Comparison of ENCODE assay signal across 26 cellular contexts in the genomic region with DNA sequence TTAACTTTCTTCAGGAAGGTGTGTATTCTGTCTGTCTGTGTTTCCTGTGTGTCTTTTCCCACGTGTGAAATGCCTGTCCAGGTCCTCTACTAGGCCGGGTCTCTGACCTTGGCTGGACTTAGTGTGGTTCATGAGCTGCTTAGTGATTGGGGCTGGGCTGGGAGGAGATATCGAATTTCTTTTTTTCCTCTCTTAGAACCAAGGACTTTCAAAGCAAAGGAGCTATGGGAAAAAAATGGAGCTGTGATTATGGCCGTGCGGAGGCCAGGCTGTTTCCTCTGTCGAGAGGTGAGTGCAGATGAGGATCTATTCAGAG. TPM values are rescaled to one million over a fixed set of nuclear protein-coding genes. Genes with fewer than 3 reads are reported as not detected.
A peak's percentile ranks its signal among the peaks of the same experiment; 100 is the strongest.
DNase-seq lines count a peak whose midpoint lies in the region; ATAC-seq and TF ChIP-seq lines count a peak whose summit lies in the region.
"Had no signal": no experiment of that assay in that cellular context is flagged by ENCODE, and none has a peak within 500 bp of the region (broad histone marks: within the 10 kb centered on the region; RNA-seq: fewer than 3 reads in every experiment).

No MANE protein-coding gene starts in this region.

- no peaks in the 10 kb centered on the region for H3K27me3 ChIP-seq in gastrocnemius medialis
- H3K27me3 ChIP-seq: breast epithelium, uterus had no signal

- no TSS peak for BruUV-seq in OCI-LY7 (replicated peaks; lab: Mats Ljungman, UMichigan)

- ATAC-seq in GM18867 (IDR thresholded peaks at IDR 0.05; ENCODE audit: unreplicated experiment) (peak; percentile 5), HG02852 (IDR thresholded peaks at IDR 0.05; ENCODE audit: unreplicated experiment) (peak; percentile 8), sciatic nerve (peak; percentile 32), gastrocnemius medialis (no peak)
- ATAC-seq: stimulated activated naive CD8-positive, alpha-beta T cell treated with anti-CD3 and anti-CD28 coated beads, Interleukin-15, Interleukin-2, amounts not matched to agents 100 U/mL and 50 U/mL, for 24 hours; T-helper 17 cell had no signal

- TF ChIP-seq POLR2A in gastrocnemius medialis (IDR thresholded peaks at IDR 0.05): no peak

- H3K4me3 ChIP-seq in OCI-LY7 (ENCODE audit: low read depth, low read length, poor library complexity, severe bottlenecking): no peak overlapping the region
- H3K4me3 ChIP-seq in gastrocnemius medialis: no peak overlapping the region
- H3K4me3 ChIP-seq: breast epithelium, GM23248, thoracic aorta, uterus had no signal

- DNase-seq in OCI-LY7 (ENCODE audit: low spot score) (no peak), sciatic nerve (ENCODE audit: low spot score) (no peak), gastrocnemius medialis (no peak), midbrain (lab: John Stamatoyannopoulos, UW) (no peak), iPS-NIHi7 (ENCODE audit: extremely low spot score) (no peak), NOMO-1 (lab: John Stamatoyannopoulos, UW; ENCODE audit: unreplicated experiment in 2 of 2) (no peak)
- DNase-seq: activated CD4-positive, alpha-beta memory T cell treated with anti-CD3 and anti-CD28 coated beads for 36 hours; activated CD4-positive, CD25-positive, alpha-beta regulatory T cell treated with anti-CD3 and anti-CD28 coated beads, Interleukin-2, amount 50 U/mL, for 72 hours; activated CD8-positive, alpha-beta memory T cell treated with anti-CD3 and anti-CD28 coated beads, Interleukin-2, amount 50 U/mL, for 48 hours; effector CD4-positive, alpha-beta T cell; erythroblast; GM23248; head of caudate nucleus; KBM-7; MM.1S; NCI-H1417 treated with DMSO at 0.1 percent for 48 hours; NCI-H774; SK-N-SH; stimulated activated naive CD8-positive, alpha-beta T cell treated with anti-CD3 and anti-CD28 coated beads, Interleukin-15, Interleukin-2, amounts not matched to agents 100 U/mL and 50 U/mL, for 24 hours; T-helper 17 cell; uterus had no signal

- no peaks in the 10 kb centered on the region for H4K20me1 ChIP-seq in OCI-LY7 (ENCODE audit: insufficient read depth, low read length)

- peak overlapping the region; percentile 84; the same call in 1 of the 2 replicates for H2AFZ ChIP-seq in OCI-LY7 (ENCODE audit: low read length)
- H2AFZ ChIP-seq: GM23248 had no signal

- H3K4me1 ChIP-seq in OCI-LY7 (ENCODE audit: insufficient read depth, low read length, poor library complexity, severe bottlenecking): peaks cover 12% of the 10 kb centered on the region
- H3K4me1 ChIP-seq in gastrocnemius medialis: peaks cover 0 to 7% of the 10 kb centered on the region in 2 donors
- H3K4me1 ChIP-seq: breast epithelium, uterus had no signal

- H3K9me3 ChIP-seq in OCI-LY7 (ENCODE audit: low read length): no peaks in the 10 kb centered on the region
- H3K9me3 ChIP-seq in gastrocnemius medialis: no peaks in the 10 kb centered on the region
- H3K9me3 ChIP-seq: breast epithelium, SK-N-SH, thoracic aorta, uterus had no signal

- H3K36me3 ChIP-seq in OCI-LY7 (ENCODE audit: insufficient read depth, low read length): no peaks in the 10 kb centered on the region
- peaks cover 0 to 20% of the 10 kb centered on the region in 2 donors for H3K36me3 ChIP-seq in gastrocnemius medialis
- H3K36me3 ChIP-seq: breast epithelium, uterus had no signal

- POLR2A ChIA-PET in OCI-LY7 (lab: Charles Lee): interaction anchor here (1.2 to 1.4 kb wide), 2 partner anchors 10 to 16 kb away, joined by 3 to 4 read pairs; no protein-coding TSS in a partner anchor

- H3K9me2 ChIP-seq in OCI-LY7 (ENCODE audit: insufficient read depth, low read length): no peaks in the 10 kb centered on the region
- H3K9me2 ChIP-seq: SK-N-SH had no signal

- CTCF ChIA-PET in OCI-LY7 (lab: Charles Lee; ENCODE audit: unreplicated experiment): interaction anchor here (0.9 kb wide), 1 partner anchor 21 kb away, joined by 3 read pairs; no protein-coding TSS in a partner anchor

- no peaks in the 10 kb centered on the region for H3K79me2 ChIP-seq in OCI-LY7 (ENCODE audit: insufficient read depth, low read depth, low read length)

- no peak overlapping the region for H3K27ac ChIP-seq in OCI-LY7 (ENCODE audit: low read depth, low read length, poor library complexity, severe bottlenecking)
- H3K27ac ChIP-seq in gastrocnemius medialis: no peak overlapping the region
- H3K27ac ChIP-seq: breast epithelium, C4-2B, GM23248, thoracic aorta, uterus had no signal

- peak overlapping the region; percentile 60 for H3K4me2 ChIP-seq in OCI-LY7 (ENCODE audit: low read length)
- H3K4me2 ChIP-seq: SK-N-SH had no signal

- no peak for TF ChIP-seq CTCF in OCI-LY7 (conservative IDR thresholded peaks at IDR 0.05; ENCODE audit: low read length)
- TF ChIP-seq CTCF in gastrocnemius medialis (IDR thresholded peaks at IDR 0.05 in 4 of 5, conservative IDR thresholded peaks at IDR 0.05 in 1 of 5): no peak

- intact Hi-C loops in OCI-LY7 (cut with micrococcal nuclease; ENCODE audit: unreplicated experiment) (no loop called here), sciatic nerve (cut with DNase I) (no loop called here), gastrocnemius medialis (cut with DNase I; ENCODE audit: low total_unique reads) (no loop called here)

- in situ Hi-C loops in gastrocnemius medialis (cut with MboI; ENCODE audit: low sequenced_read_pairs in 4 of 4): no loop called here

RNA-seq across cellular contexts. Expression of a gene that starts 13.8 kb away (rescaled TPM):
- not detected in 2 replicates for total RNA-seq in OCI-LY7 (2014; rRNA removed; shearing (Covaris generic))
- total RNA-seq in OCI-LY7 (2022): not detected in 2 replicates
- total RNA-seq in sciatic nerve: 117 TPM
- 10 to 100 TPM; 19.0 to 29.2 (median 22.5) TPM for total RNA-seq in gastrocnemius medialis
- total RNA-seq: GM23248 had no signal

RNA-seq across cellular contexts. Expression of a gene that starts 31.9 kb away (rescaled TPM):
- 15.5 and 17.0 TPM in 2 replicates for total RNA-seq in OCI-LY7 (2014; rRNA removed; shearing (Covaris generic))
- total RNA-seq in OCI-LY7 (2022): 33.4 and 33.6 TPM in 2 replicates
- 103 TPM for total RNA-seq in sciatic nerve
- total RNA-seq in gastrocnemius medialis: 10 to 100 TPM; 22.6 to 29.3 (median 26.9) TPM

Comparison
In these comparisons a context has a peak if more than half of its experiments do, and no peak if none do; other contexts are left out.
1. ATAC-seq: peak in GM18867 (single experiment), HG02852 (single experiment) and sciatic nerve (single experiment); none in gastrocnemius medialis (0 of 2).
2. RNA of a gene that starts 13.8 kb away (total RNA-seq): 117 TPM in sciatic nerve (single experiment) and 19.0 to 29.2 TPM in gastrocnemius medialis; not detected in OCI-LY7; every median in the first group is over 10 times any median in the second.